In genomic region chr22:46582281-46582811, GRCh38 we compare ENCODE assay signal across 1 cellular context.
TF ChIP-seq lines count a peak whose summit lies in the region.

No MANE protein-coding gene starts in this region.

TF ChIP-seq in GM12878, 131 proteins besides CTCF, POLR2A, EP300 and RAD21 (continued from another document):
- no peak; the same call in 1 of the 2 replicates for TF ChIP-seq ZNF687 (IDR thresholded peaks at IDR 0.05)
- TF ChIP-seq PKNOX1 (IDR thresholded peaks at IDR 0.05): no peak
- no peak for TF ChIP-seq ZBTB40 (IDR thresholded peaks at IDR 0.05; ENCODE audit: borderline replicate concordance)
- no peak for TF ChIP-seq GATAD2B (conservative IDR thresholded peaks at IDR 0.05; ENCODE audit: low read depth)
- TF ChIP-seq STAT3 (IDR thresholded peaks at IDR 0.05; ENCODE audit: low read depth, low read length): no peak
- no peak for TF ChIP-seq FOS (IDR thresholded peaks at IDR 0.05; ENCODE audit: borderline replicate concordance, extremely low read depth, insufficient read length)
- no peak for TF ChIP-seq YY1 (IDR thresholded peaks at IDR 0.05; ENCODE audit: low read depth, low read length)
- no peak for TF ChIP-seq REST (IDR thresholded peaks at IDR 0.05; ENCODE audit: low read depth, low read length)
- TF ChIP-seq CBX3 (IDR thresholded peaks at IDR 0.05; ENCODE audit: borderline replicate concordance, low read depth): no peak
- TF ChIP-seq PML (IDR thresholded peaks at IDR 0.05; ENCODE audit: low read length): no peak
- no peak for TF ChIP-seq LARP7 (IDR thresholded peaks at IDR 0.05)
- no peak for TF ChIP-seq USF1 (IDR thresholded peaks at IDR 0.05; ENCODE audit: borderline replicate concordance, extremely low read length, insufficient read depth, low read depth, low read length)
